In genomic region chr9:16385590-16386578, GRCh38 we compare ENCODE assay signal across 19 cellular contexts.
DNase-seq lines count a peak whose midpoint lies in the region; ATAC-seq, FAIRE-seq and TF ChIP-seq lines count a peak whose summit lies in the region.
"Had no signal": no experiment of that assay in that cellular context is flagged by ENCODE, and none has a peak within 500 bp of the region (broad histone marks: within the 10 kb centered on the region; RNA-seq: fewer than 3 reads in every experiment).

No MANE protein-coding gene starts in this region.

- H3K4me1 ChIP-seq in mammary epithelial cell (ENCODE audit: insufficient read depth, low read length) (peaks cover 8% of the 10 kb centered on the region), keratinocyte (ENCODE audit: control insufficient read depth, extremely low read depth, insufficient read depth, low read length) (peaks cover 9% of the 10 kb centered on the region)
- H3K4me1 ChIP-seq: BE2C, pancreas had no signal

- no peak for TF ChIP-seq CTCF in mammary epithelial cell (conservative IDR thresholded peaks at IDR 0.05 in 1 of 2, IDR thresholded peaks at IDR 0.05 in 1 of 2; ENCODE audit: extremely low read depth in 1 of 2, insufficient read depth in 1 of 2, low read depth in 1 of 2, low read length in 2 of 2)
- no peak for TF ChIP-seq CTCF in keratinocyte (optimal IDR thresholded peaks at IDR 0.05 in 1 of 3, IDR thresholded peaks at IDR 0.05 in 1 of 3, conservative IDR thresholded peaks at IDR 0.05 in 1 of 3; ENCODE audit: extremely low read depth in 1 of 3, insufficient read depth in 2 of 3, low read length in 3 of 3)

- ATAC-seq in GM19035 (IDR thresholded peaks at IDR 0.05; ENCODE audit: unreplicated experiment), result no peak

- intact Hi-C loops in mammary epithelial cell (cut with micrococcal nuclease), result no loop called here
- intact Hi-C loops in activated T-helper 1 cell treated with anti-CD3 and anti-CD28 coated beads, Interleukin-12 subunit alpha, Interleukin-12 subunit beta, Interleukin-2, Interleukin-4 antibody, amounts not matched to agents 30 ng/mL and 10 ng/mL and 1 ng/mL, durations not matched to agents 14 hours and 24 hours and 36 hours (cut with micrococcal nuclease), result no loop called here

- no peaks in the 10 kb centered on the region for H3K27me3 ChIP-seq in mammary epithelial cell (ENCODE audit: insufficient read depth, low read length)
- H3K27me3 ChIP-seq in keratinocyte (ENCODE audit: control insufficient read depth, extremely low read depth, insufficient read depth, low read length), result no peaks in the 10 kb centered on the region
- H3K27me3 ChIP-seq: BE2C, pancreas had no signal

- in situ Hi-C loops in ACHN (cut with HindIII; ENCODE audit: low pct_ligation_motif_present, low pct_unique_long_range_greater_than_20kb, low sequenced_read_pairs), result no loop called here
- in situ Hi-C loops in mammary epithelial cell (cut with MboI; ENCODE audit: low sequenced_read_pairs in 2 of 2), result no loop called here

- POLR2A ChIA-PET in activated CD4-positive, alpha-beta memory T cell treated with anti-CD3 and anti-CD28 coated beads, Interleukin-2, amount 10 ng/mL, durations not matched to agents 7 days and 5 days (lab: Charles Lee), result no interaction called here

- H3K36me3 ChIP-seq in mammary epithelial cell (ENCODE audit: insufficient read depth, low read length) (no peaks in the 10 kb centered on the region), keratinocyte (ENCODE audit: control insufficient read depth in 2 of 2, extremely low read depth in 1 of 2, insufficient read depth in 2 of 2, low read length in 2 of 2) (no peaks in the 10 kb centered on the region)
- H3K36me3 ChIP-seq: BE2C, pancreas had no signal

- no peaks in the 10 kb centered on the region for H3K9me3 ChIP-seq in mammary epithelial cell (replicated peaks; ENCODE audit: insufficient read depth, low read length)
- no peaks in the 10 kb centered on the region for H3K9me3 ChIP-seq in keratinocyte (ENCODE audit: control insufficient read depth, low read depth, low read length)
- H3K9me3 ChIP-seq: BE2C, pancreas had no signal

- H4K20me1 ChIP-seq in mammary epithelial cell (ENCODE audit: insufficient read depth, low read length) (no peaks in the 10 kb centered on the region), keratinocyte (ENCODE audit: control insufficient read depth, extremely low read depth, insufficient read depth, low read length) (no peaks in the 10 kb centered on the region)

- no peaks in the 10 kb centered on the region for H3K79me2 ChIP-seq in mammary epithelial cell (ENCODE audit: insufficient read depth, low read length)
- H3K79me2 ChIP-seq in keratinocyte (ENCODE audit: control insufficient read depth, insufficient read depth, low read length), result no peaks in the 10 kb centered on the region

- no TSS peak for BruUV-seq in mammary epithelial cell (replicated peaks; lab: Mats Ljungman, UMichigan)

- WGBS in mammary epithelial cell (ENCODE audit: low coverage, missing lambda C conversion rate), result 53% methylated on average over 3 of the region's 3 CpGs

- no peak overlapping the region for H3K27ac Mint-ChIP-seq in activated CD4-positive, alpha-beta memory T cell treated with anti-CD3 and anti-CD28 coated beads, Interleukin-2, amount 10 ng/mL, durations not matched to agents 7 days and 5 days
- no peak overlapping the region for H3K27ac Mint-ChIP-seq in activated T-helper 1 cell treated with anti-CD3 and anti-CD28 coated beads, Interleukin-12 subunit alpha, Interleukin-12 subunit beta, Interleukin-2, Interleukin-4 antibody, amounts not matched to agents 30 ng/mL and 10 ng/mL and 1 ng/mL, durations not matched to agents 14 hours and 24 hours and 36 hours
- H3K27ac Mint-ChIP-seq: activated T-cell treated with anti-CD3 and anti-CD28 coated beads, Interleukin-2, amount 50 U/mL, for 24 hours; memory B cell had no signal

- H3K9ac ChIP-seq in mammary epithelial cell (ENCODE audit: insufficient read depth, low read length), result no peak overlapping the region
- H3K9ac ChIP-seq in keratinocyte (ENCODE audit: control insufficient read depth, extremely low read depth, insufficient read depth, low read length), result no peak overlapping the region

- H3K36me3 Mint-ChIP-seq in activated CD4-positive, alpha-beta memory T cell treated with anti-CD3 and anti-CD28 coated beads, Interleukin-2, amount 10 ng/mL, durations not matched to agents 7 days and 5 days (ENCODE audit: low read depth), result no peaks in the 10 kb centered on the region
- H3K36me3 Mint-ChIP-seq in activated T-helper 1 cell treated with anti-CD3 and anti-CD28 coated beads, Interleukin-12 subunit alpha, Interleukin-12 subunit beta, Interleukin-2, Interleukin-4 antibody, amounts not matched to agents 30 ng/mL and 10 ng/mL and 1 ng/mL, durations not matched to agents 14 hours and 24 hours and 36 hours (ENCODE audit: low read depth), result no peaks in the 10 kb centered on the region
- H3K36me3 Mint-ChIP-seq: memory B cell had no signal

- dilution Hi-C loops in mammary epithelial cell (cut with HindIII; ENCODE audit: low sequenced_read_pairs), result no loop called here
- dilution Hi-C loops in keratinocyte (cut with MboI; ENCODE audit: extremely low pct_ligation_motif_present, low sequenced_read_pairs), result no loop called here

- H3K4me2 ChIP-seq in mammary epithelial cell (ENCODE audit: insufficient read depth, low read depth, low read length), result peak overlapping the region; percentile 35
- H3K4me2 ChIP-seq in keratinocyte (ENCODE audit: control insufficient read depth, extremely low read depth, insufficient read depth, low read depth, low read length), result peak overlapping the region; percentile 29

- H3K9me3 Mint-ChIP-seq in activated CD4-positive, alpha-beta memory T cell treated with anti-CD3 and anti-CD28 coated beads, Interleukin-2, amount 10 ng/mL, durations not matched to agents 7 days and 5 days, result peaks cover 16% of the 10 kb centered on the region
- H3K9me3 Mint-ChIP-seq in activated T-helper 1 cell treated with anti-CD3 and anti-CD28 coated beads, Interleukin-12 subunit alpha, Interleukin-12 subunit beta, Interleukin-2, Interleukin-4 antibody, amounts not matched to agents 30 ng/mL and 10 ng/mL and 1 ng/mL, durations not matched to agents 14 hours and 24 hours and 36 hours, result peaks cover 6% of the 10 kb centered on the region

- CTCF ChIA-PET in mammary epithelial cell (lab: Charles Lee; ENCODE audit: low non-redundant PET), result no interaction called here
- CTCF ChIA-PET in activated CD4-positive, alpha-beta memory T cell treated with anti-CD3 and anti-CD28 coated beads, Interleukin-2, amount 10 ng/mL, durations not matched to agents 7 days and 5 days (lab: Charles Lee), result no interaction called here

- no peaks in the 10 kb centered on the region for H3K27me3 Mint-ChIP-seq in activated CD4-positive, alpha-beta memory T cell treated with anti-CD3 and anti-CD28 coated beads, Interleukin-2, amount 10 ng/mL, durations not matched to agents 7 days and 5 days
- no peaks in the 10 kb centered on the region for H3K27me3 Mint-ChIP-seq in activated T-helper 1 cell treated with anti-CD3 and anti-CD28 coated beads, Interleukin-12 subunit alpha, Interleukin-12 subunit beta, Interleukin-2, Interleukin-4 antibody, amounts not matched to agents 30 ng/mL and 10 ng/mL and 1 ng/mL, durations not matched to agents 14 hours and 24 hours and 36 hours (ENCODE audit: insufficient read depth)
- H3K27me3 Mint-ChIP-seq: activated T-cell treated with anti-CD3 and anti-CD28 coated beads, Interleukin-2, amount 50 U/mL, for 24 hours; memory B cell had no signal

- peak overlapping the region in 1 of 3 experiments; percentile 13 for H3K4me3 ChIP-seq in mammary epithelial cell (replicated peaks in 1 of 3; ENCODE audit: insufficient read depth in 1 of 3, low read depth in 2 of 3, low read length in 3 of 3)
- no peak overlapping the region for H3K4me3 ChIP-seq in keratinocyte (ENCODE audit: control insufficient read depth in 2 of 3, extremely low read depth in 1 of 3, insufficient read depth in 2 of 3, low read depth in 1 of 3, low read length in 3 of 3)
- H3K4me3 ChIP-seq: pancreas had no signal

- no peaks in the 10 kb centered on the region for H3K4me1 Mint-ChIP-seq in activated CD4-positive, alpha-beta memory T cell treated with anti-CD3 and anti-CD28 coated beads, Interleukin-2, amount 10 ng/mL, durations not matched to agents 7 days and 5 days
- H3K4me1 Mint-ChIP-seq in activated T-helper 1 cell treated with anti-CD3 and anti-CD28 coated beads, Interleukin-12 subunit alpha, Interleukin-12 subunit beta, Interleukin-2, Interleukin-4 antibody, amounts not matched to agents 30 ng/mL and 10 ng/mL and 1 ng/mL, durations not matched to agents 14 hours and 24 hours and 36 hours (ENCODE audit: low read depth), result no peaks in the 10 kb centered on the region
- H3K4me1 Mint-ChIP-seq: memory B cell had no signal

- no peak overlapping the region for H3K4me3 Mint-ChIP-seq in activated CD4-positive, alpha-beta memory T cell treated with anti-CD3 and anti-CD28 coated beads, Interleukin-2, amount 10 ng/mL, durations not matched to agents 7 days and 5 days
- no peak overlapping the region for H3K4me3 Mint-ChIP-seq in activated T-helper 1 cell treated with anti-CD3 and anti-CD28 coated beads, Interleukin-12 subunit alpha, Interleukin-12 subunit beta, Interleukin-2, Interleukin-4 antibody, amounts not matched to agents 30 ng/mL and 10 ng/mL and 1 ng/mL, durations not matched to agents 14 hours and 24 hours and 36 hours
- H3K4me3 Mint-ChIP-seq: activated T-cell treated with anti-CD3 and anti-CD28 coated beads, Interleukin-2, amount 50 U/mL, for 24 hours; memory B cell had no signal

- H3K9me1 ChIP-seq in keratinocyte (ENCODE audit: control insufficient read depth, extremely low read depth, insufficient read depth, low read length), result no peaks in the 10 kb centered on the region

- DNase-seq in ACHN (peak; percentile 17), HT1080 (ENCODE audit: low read depth) (peak; percentile 77), mammary epithelial cell (peak; percentile 65), keratinocyte (ENCODE audit: low read depth, low spot score) (no peak), GM19238 (ENCODE audit: insufficient read length, low spot score) (no peak)
- no peak for DNase-seq in activated CD4-positive, alpha-beta memory T cell treated with anti-CD3 and anti-CD28 coated beads, Interleukin-2, amount 10 ng/mL, durations not matched to agents 7 days and 5 days
- no peak for DNase-seq in activated T-helper 1 cell treated with anti-CD3 and anti-CD28 coated beads, Interleukin-12 subunit alpha, Interleukin-12 subunit beta, Interleukin-2, Interleukin-4 antibody, amounts not matched to agents 30 ng/mL and 10 ng/mL and 1 ng/mL, durations not matched to agents 14 hours and 24 hours and 36 hours (ENCODE audit: low spot score)
- DNase-seq: activated CD4-positive, CD25-positive, alpha-beta regulatory T cell treated with anti-CD3 and anti-CD28 coated beads, Interleukin-2, amount 50 U/mL, for 72 hours; activated T-cell treated with anti-CD3 and anti-CD28 coated beads, Interleukin-2, amount 50 U/mL, for 24 hours; amygdala; BE2C; DMS79; effector CD4-positive, alpha-beta T cell; KBM-7; NCI-H187 treated with DMSO at 0.1 percent for 48 hours; pancreas; stimulated activated CD4-positive, alpha-beta T cell treated with anti-CD3 and anti-CD28 coated beads, Interleukin-1b, Interleukin-23, amount 100 ng/mL, for 48 hours had no signal

- FAIRE-seq in keratinocyte (lab: Jason Lieb, UNC), result peak; percentile 64
- FAIRE-seq: pancreas had no signal

- H2AFZ ChIP-seq in mammary epithelial cell (ENCODE audit: low read depth, low read length) (peak overlapping the region; percentile 69), keratinocyte (ENCODE audit: control insufficient read depth, low read length) (no peak overlapping the region)

- no peak overlapping the region for H3K27ac ChIP-seq in mammary epithelial cell (ENCODE audit: insufficient read depth, low read depth, low read length)
- H3K27ac ChIP-seq in keratinocyte (ENCODE audit: control insufficient read depth, insufficient read depth, low read length), result no peak overlapping the region
- H3K27ac ChIP-seq: pancreas had no signal

Comparison
In these comparisons a context has a peak if more than half of its experiments do, and no peak if none do; other contexts are left out.
1. DNase-seq: peak in ACHN (single experiment), HT1080 (single experiment) and mammary epithelial cell (single experiment); none in keratinocyte (single experiment), GM19238 (single experiment), activated CD4-positive, alpha-beta memory T cell treated with anti-CD3 and anti-CD28 coated beads, Interleukin-2, amount 10 ng/mL, durations not matched to agents 7 days and 5 days (single experiment) and activated T-helper 1 cell treated with anti-CD3 and anti-CD28 coated beads, Interleukin-12 subunit alpha, Interleukin-12 subunit beta, Interleukin-2, Interleukin-4 antibody, amounts not matched to agents 30 ng/mL and 10 ng/mL and 1 ng/mL, durations not matched to agents 14 hours and 24 hours and 36 hours (single experiment).